Comparison of ENCODE assay signal across 28 cellular contexts in genomic region chr5:35134278-35135030, GRCh38.
"Had no signal": no experiment of that assay in that cellular context is flagged by ENCODE, and none has a peak within 500 bp of the region (broad histone marks: within the 10 kb centered on the region; RNA-seq: fewer than 3 reads in every experiment).

No MANE protein-coding gene starts in this region.

- H3K4me3 Mint-ChIP-seq: activated naive CD4-positive, alpha-beta T cell treated with anti-CD3 and anti-CD28 coated beads, Interleukin-2, amount 10 ng/mL, durations not matched to agents 7 days and 5 days; activated naive CD8-positive, alpha-beta T cell treated with anti-CD3 and anti-CD28 coated beads, Interleukin-2, amount 10 ng/mL, durations not matched to agents 7 days and 5 days; immature natural killer cell; stimulated activated memory B cell treated with anti-CD40 and anti-IgM and Interleukin-4, amounts not matched to agents 10 μg/mL and 1 μg/mL and 100 μg/mL, for 72 hours; stimulated activated naive CD8-positive, alpha-beta T cell treated with anti-CD3 and anti-CD28 coated beads, Interleukin-15, amount 100 ng/mL, for 72 hours had no signal

- H3K27ac ChIP-seq: left lung, ovary, upper lobe of left lung, WERI-Rb-1 had no signal

- H3K4me1 ChIP-seq: left lung, upper lobe of left lung had no signal

- H3K36me3 Mint-ChIP-seq: activated naive CD4-positive, alpha-beta T cell treated with anti-CD3 and anti-CD28 coated beads, Interleukin-2, amount 10 ng/mL, durations not matched to agents 7 days and 5 days; activated naive CD8-positive, alpha-beta T cell treated with anti-CD3 and anti-CD28 coated beads, Interleukin-2, amount 10 ng/mL, durations not matched to agents 7 days and 5 days; immature natural killer cell; stimulated activated memory B cell treated with anti-CD40 and anti-IgM and Interleukin-4, amounts not matched to agents 10 μg/mL and 1 μg/mL and 100 μg/mL, for 72 hours had no signal

- DNase-seq: activated CD4-positive, alpha-beta T cell treated with anti-CD3 and anti-CD28 coated beads for 48 hours; activated CD4-positive, alpha-beta T cell treated with anti-CD3 and anti-CD28 coated beads, Interleukin-2, amount 50 U/mL, for 48 hours; activated CD8-positive, alpha-beta memory T cell treated with anti-CD3 and anti-CD28 coated beads for 24 hours; activated effector memory CD4-positive, alpha-beta T cell treated with Interleukin-2 at 50 U/mL for 16 hours; activated naive CD4-positive, alpha-beta T cell treated with anti-CD3 and anti-CD28 coated beads, Interleukin-2, amount 10 ng/mL, durations not matched to agents 7 days and 5 days; activated naive CD8-positive, alpha-beta T cell treated with anti-CD3 and anti-CD28 coated beads, Interleukin-2, amount 10 ng/mL, durations not matched to agents 7 days and 5 days; central memory CD4-positive, alpha-beta T cell; foreskin fibroblast; head of caudate nucleus; hypothalamus; immature natural killer cell; kidney; mesendoderm; ovary; stimulated activated CD4-positive, alpha-beta T cell treated with anti-CD3 and anti-CD28 coated beads, Interleukin-1b, Interleukin-23, amount 100 ng/mL, for 48 hours; stimulated activated CD4-positive, alpha-beta T cell treated with anti-CD3 and anti-CD28 coated beads, Interleukin-4, amount 100 ng/mL, for 4 hours; stimulated activated CD8-positive, alpha-beta memory T cell treated with anti-CD3 and anti-CD28 coated beads, Interleukin-4, amount 100 ng/mL, for 48 hours; stimulated activated naive CD8-positive, alpha-beta T cell treated with anti-CD3 and anti-CD28 coated beads, Interleukin-15, amount 100 ng/mL, for 72 hours; substantia nigra; upper lobe of left lung; WERI-Rb-1 had no signal

- H3K4me1 Mint-ChIP-seq: immature natural killer cell; stimulated activated memory B cell treated with anti-CD40 and anti-IgM and Interleukin-4, amounts not matched to agents 10 μg/mL and 1 μg/mL and 100 μg/mL, for 72 hours had no signal

- H3K9me3 ChIP-seq: left lung, ovary, upper lobe of left lung had no signal

- H3K27ac Mint-ChIP-seq: activated naive CD4-positive, alpha-beta T cell treated with anti-CD3 and anti-CD28 coated beads, Interleukin-2, amount 10 ng/mL, durations not matched to agents 7 days and 5 days; activated naive CD8-positive, alpha-beta T cell treated with anti-CD3 and anti-CD28 coated beads, Interleukin-2, amount 10 ng/mL, durations not matched to agents 7 days and 5 days; immature natural killer cell; stimulated activated memory B cell treated with anti-CD40 and anti-IgM and Interleukin-4, amounts not matched to agents 10 μg/mL and 1 μg/mL and 100 μg/mL, for 72 hours; stimulated activated naive CD8-positive, alpha-beta T cell treated with anti-CD3 and anti-CD28 coated beads, Interleukin-15, amount 100 ng/mL, for 72 hours had no signal

- H3K27me3 ChIP-seq: left lung, ovary, upper lobe of left lung had no signal

- H3K36me3 ChIP-seq: left lung, ovary, upper lobe of left lung, WERI-Rb-1 had no signal

- FAIRE-seq: endothelial cell of umbilical vein, kidney, TTC549 had no signal

- H3K27me3 Mint-ChIP-seq: progenitor cell of endocrine pancreas; stimulated activated memory B cell treated with anti-CD40 and anti-IgM and Interleukin-4, amounts not matched to agents 10 μg/mL and 1 μg/mL and 100 μg/mL, for 72 hours had no signal

- H3K4me3 ChIP-seq: left lung, lung, ovary, skin epidermis, upper lobe of left lung had no signal

- H3K9me3 Mint-ChIP-seq: activated naive CD4-positive, alpha-beta T cell treated with anti-CD3 and anti-CD28 coated beads, Interleukin-2, amount 10 ng/mL, durations not matched to agents 7 days and 5 days; stimulated activated memory B cell treated with anti-CD40 and anti-IgM and Interleukin-4, amounts not matched to agents 10 μg/mL and 1 μg/mL and 100 μg/mL, for 72 hours; stimulated activated naive CD8-positive, alpha-beta T cell treated with anti-CD3 and anti-CD28 coated beads, Interleukin-15, amount 100 ng/mL, for 72 hours had no signal
